ENCODE assay signal across 13 cellular contexts in the genomic region with DNA sequence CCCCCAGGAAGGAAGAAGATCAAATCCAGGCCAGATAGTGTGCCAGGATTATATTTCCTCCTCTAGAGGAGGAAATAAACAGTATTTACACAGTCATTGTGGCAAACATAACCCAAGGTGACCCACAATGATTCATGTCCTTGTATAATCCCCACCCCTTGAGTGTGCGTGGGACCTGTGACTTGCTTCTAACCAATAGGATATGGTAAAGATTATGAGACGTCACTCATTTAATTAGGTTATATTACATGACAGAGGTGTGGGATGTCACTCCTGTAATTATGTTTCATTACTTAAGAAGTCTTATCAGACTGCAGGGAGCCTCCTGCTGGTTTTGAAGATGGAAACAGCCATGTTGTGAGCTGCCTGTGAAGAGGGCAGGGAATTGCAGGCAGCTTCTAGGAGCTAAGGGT. TPM values are rescaled to one million over a fixed set of nuclear protein-coding genes. Genes with fewer than 3 reads are reported as not detected.
DNase-seq lines count a peak whose midpoint lies in the region; TF ChIP-seq lines count a peak whose summit lies in the region.
"Had no signal": no experiment of that assay in that cellular context is flagged by ENCODE, and none has a peak within 500 bp of the region (broad histone marks: within the 10 kb centered on the region; RNA-seq: fewer than 3 reads in every experiment).

No MANE protein-coding gene starts in this region.

- peak; percentile 64 for TF ChIP-seq POLR2A in transverse colon (IDR thresholded peaks at IDR 0.05)

- peak; percentile 30 for DNase-seq in activated CD4-positive, alpha-beta T cell treated with anti-CD3 and anti-CD28 coated beads for 48 hours
- no peak for DNase-seq in activated CD4-positive, alpha-beta T cell treated with anti-CD3 and anti-CD28 coated beads for 4 hours
- DNase-seq in NCI-H69 (lab: John Stamatoyannopoulos, UW) (peak; percentile 9), foreskin fibroblast (peak; percentile 41 to 69), transverse colon (peak; percentile 64), GOT3 (lab: John Stamatoyannopoulos, UW) (no peak), NCI-H2196 treated with DMSO at 0.1 percent for 48 hours (lab: John Stamatoyannopoulos, UW; ENCODE audit: unreplicated experiment) (no peak)
- DNase-seq in stimulated activated CD8-positive, alpha-beta memory T cell treated with anti-CD3 and anti-CD28 coated beads, Interleukin-4, amount 100 ng/mL, for 48 hours: no peak
- DNase-seq: aorta; effector memory CD8-positive, alpha-beta T cell; glutamatergic neuron; NCI-H510A had no signal

- peaks cover 4% of the 10 kb centered on the region for H3K27me3 ChIP-seq in transverse colon
- H3K27me3 ChIP-seq: neural progenitor cell had no signal

- H3K4me1 ChIP-seq in transverse colon: peaks cover 0 to 11% (median 8%) of the 10 kb centered on the region in 4 donors
- H3K4me1 ChIP-seq: neural progenitor cell had no signal

- intact Hi-C loops in transverse colon (cut with DNase I; ENCODE audit: low total_unique reads): no loop called here

- TF ChIP-seq EP300 in transverse colon (IDR thresholded peaks at IDR 0.05; ENCODE audit: low read depth): no peak

- in situ Hi-C loops in transverse colon (cut with MboI; ENCODE audit: low pct_ligation_motif_present in 1 of 4, low pct_unique_long_range_greater_than_20kb in 1 of 4, low sequenced_read_pairs in 3 of 4): no loop called here

- WGBS in transverse colon (ENCODE audit: low coverage in 1 of 2), 2 donors: 62 to 80% methylated on average over 1 to 2 of the region's 2 CpGs

- no peaks in the 10 kb centered on the region for H3K9me3 ChIP-seq in transverse colon

- H3K4me3 ChIP-seq in foreskin fibroblast (ENCODE audit: low read depth in 1 of 2, low read length in 2 of 2) (no peak overlapping the region), transverse colon (no peak overlapping the region)
- H3K4me3 ChIP-seq: neural progenitor cell had no signal

- TF ChIP-seq CTCF in foreskin fibroblast (IDR thresholded peaks at IDR 0.05; ENCODE audit: low read depth, low read length): no peak
- peak in 3 of 5 experiments; percentile 10 to 43 (median 16) for TF ChIP-seq CTCF in transverse colon (IDR thresholded peaks at IDR 0.05)

- no peaks in the 10 kb centered on the region for H3K36me3 ChIP-seq in transverse colon
- H3K36me3 ChIP-seq: neural progenitor cell had no signal

- peak overlapping the region; percentile 42 to 78 (median 58) for H3K27ac ChIP-seq in transverse colon
- H3K27ac ChIP-seq: neural progenitor cell had no signal

RNA-seq across cellular contexts. Expression of a gene that starts 12.2 kb away (rescaled TPM):
- 1 to 10 TPM in 3 of 4 donors, not detected in 1; 1.2 to 5.1 (median 3.8) TPM for total RNA-seq in transverse colon

Comparison
In these comparisons a context has a peak if more than half of its experiments do, and no peak if none do; other contexts are left out.
1. DNase-seq: peak in activated CD4-positive, alpha-beta T cell treated with anti-CD3 and anti-CD28 coated beads for 48 hours (single experiment), NCI-H69 (single experiment), foreskin fibroblast (2 of 2) and transverse colon (single experiment); none in activated CD4-positive, alpha-beta T cell treated with anti-CD3 and anti-CD28 coated beads for 4 hours (0 of 2), GOT3 (single experiment), stimulated activated CD8-positive, alpha-beta memory T cell treated with anti-CD3 and anti-CD28 coated beads, Interleukin-4, amount 100 ng/mL, for 48 hours (single experiment) and NCI-H2196 treated with DMSO at 0.1 percent for 48 hours (single experiment).